In genomic region chr12:108865169-108865568, GRCh38 we compare ENCODE assay signal across 8 cellular contexts. TPM values are rescaled to one million over a fixed set of nuclear protein-coding genes. Genes with fewer than 3 reads are reported as not detected.
"Had no signal": no experiment of that assay in that cellular context is flagged by ENCODE, and none has a peak within 500 bp of the region (broad histone marks: within the 10 kb centered on the region; RNA-seq: fewer than 3 reads in every experiment).

No MANE protein-coding gene starts in this region.

- ATAC-seq: GM12878 had no signal

- DNase-seq: GDM1, GF-D8 had no signal

- H3K4me3 ChIP-seq: GM12878 had no signal

- FAIRE-seq: G401.6, GM12878, GM12891, GM12892, GM18507, GM19239 had no signal

RNA-seq across cellular contexts. Expression of gene DAO, which starts 14.7 kb away (rescaled TPM):
- total RNA-seq: GM12878 had no signal
